ENCODE assay signal across 8 cellular contexts in genomic region chrX:66728818-66729271, GRCh38.
DNase-seq lines count a peak whose midpoint lies in the region; ATAC-seq and TF ChIP-seq lines count a peak whose summit lies in the region.

No MANE protein-coding gene starts in this region.

- DNase-seq in CD1c-positive myeloid dendritic cell (ENCODE audit: extremely low spot score) (peak; percentile 48), HT1080 (ENCODE audit: low read depth) (peak; percentile 78), T-helper 1 cell (peak in 4 of 5 donors; percentile 13 to 53 (median 36)), astrocyte of the cerebellum (ENCODE audit: low read depth) (peak; percentile 16), gastrocnemius medialis (peak; percentile 2 to 12), cerebellum (ENCODE audit: low spot score) (no peak)

- peak overlapping the region; percentile 34 for H3K4me3 ChIP-seq in astrocyte of the cerebellum (ENCODE audit: low read depth, low read length)
- peak overlapping the region; percentile 45 for H3K4me3 ChIP-seq in iPS-11a (ENCODE audit: low read depth, low read length)
- peak overlapping the region; percentile 28 to 44 (median 42) for H3K4me3 ChIP-seq in gastrocnemius medialis

- peak; percentile 49 for ATAC-seq in GM19328 (IDR thresholded peaks at IDR 0.05; ENCODE audit: unreplicated experiment)
- ATAC-seq in gastrocnemius medialis, result no peak

- H3K4me1 ChIP-seq in gastrocnemius medialis, result no peaks in the 10 kb centered on the region

- peak; percentile 68 for TF ChIP-seq CTCF in astrocyte of the cerebellum (IDR thresholded peaks at IDR 0.05; ENCODE audit: low read depth, low read length, missing control alignments)
- TF ChIP-seq CTCF in gastrocnemius medialis (IDR thresholded peaks at IDR 0.05 in 4 of 5, conservative IDR thresholded peaks at IDR 0.05 in 1 of 5), result peak in 4 of 5 experiments; percentile 7 to 56 (median 39)

- no peaks in the 10 kb centered on the region for H3K9me3 ChIP-seq in gastrocnemius medialis

- H3K36me3 ChIP-seq in gastrocnemius medialis, result no peaks in the 10 kb centered on the region

- H3K27me3 ChIP-seq in gastrocnemius medialis, result no peaks in the 10 kb centered on the region

- intact Hi-C loops in gastrocnemius medialis (cut with DNase I; ENCODE audit: low total_unique reads), result loop anchor here (5.0 kb wide), 2 partner anchors 527 to 1147 kb away; no protein-coding TSS in a partner anchor

- in situ Hi-C loops in astrocyte of the cerebellum (cut with HindIII; ENCODE audit: low sequenced_read_pairs), result no loop called here
- in situ Hi-C loops in gastrocnemius medialis (cut with MboI; ENCODE audit: low sequenced_read_pairs in 4 of 4), result loop anchor here in 1 of 4 donors (25.0 kb wide), 1 partner anchor 1142 kb away; no protein-coding TSS in a partner anchor

- no peak overlapping the region for H3K27ac ChIP-seq in gastrocnemius medialis

- TF ChIP-seq POLR2A in gastrocnemius medialis (IDR thresholded peaks at IDR 0.05), result no peak
